Comparison of ENCODE assay signal across 18 cellular contexts in genomic region chr1:222301653-222302052, GRCh38.
A peak's percentile ranks its signal among the peaks of the same experiment; 100 is the strongest.
DNase-seq lines count a peak whose midpoint lies in the region; ATAC-seq, FAIRE-seq and TF ChIP-seq lines count a peak whose summit lies in the region.
"Had no signal": no experiment of that assay in that cellular context is flagged by ENCODE, and none has a peak within 500 bp of the region (broad histone marks: within the 10 kb centered on the region; RNA-seq: fewer than 3 reads in every experiment).

No MANE protein-coding gene starts in this region.

- peak overlapping the region; percentile 99; the same call in 1 of the 2 replicates for H3K4ac ChIP-seq in IMR-90 (ENCODE audit: low read depth, low read length)

- H3K27ac Mint-ChIP-seq in astrocyte (ENCODE audit: unreplicated experiment): peak overlapping the region; percentile 88
- H3K27ac Mint-ChIP-seq: CD4-positive, alpha-beta T cell had no signal

- peak overlapping the region; percentile 98; the same call in 1 of the 2 replicates for H3K23ac ChIP-seq in IMR-90 (ENCODE audit: low read depth, low read length)

- H2AFZ ChIP-seq in IMR-90 (replicated peaks; ENCODE audit: low read length, poor library complexity) (no peak overlapping the region), astrocyte (ENCODE audit: low read depth, low read length) (no peak overlapping the region), smooth muscle cell (ENCODE audit: low read depth) (no peak overlapping the region)
- H2AFZ ChIP-seq: GM23248 had no signal

- no peak overlapping the region for H3K4me3 ChIP-seq in IMR-90 (ENCODE audit: insufficient read depth, low read depth, low read length)
- no peak overlapping the region for H3K4me3 ChIP-seq in astrocyte (ENCODE audit: insufficient read depth, low read depth, low read length)
- no peak overlapping the region for H3K4me3 ChIP-seq in smooth muscle cell
- H3K4me3 ChIP-seq: A549, GM12878, GM23248, HAP-1 had no signal

- peaks cover 4% of the 10 kb centered on the region for H3K9me3 Mint-ChIP-seq in astrocyte (ENCODE audit: unreplicated experiment)

- ATAC-seq in IMR-90 (ENCODE audit: low read depth): peak; percentile 99
- ATAC-seq in HG03521 (IDR thresholded peaks at IDR 0.05; ENCODE audit: unreplicated experiment): no peak
- ATAC-seq: A549, GM12878 had no signal

- H3K4me1 ChIP-seq in IMR-90 (ENCODE audit: control insufficient read depth, insufficient read depth, low read length): peaks cover 2% of the 10 kb centered on the region
- H3K4me1 ChIP-seq in astrocyte (ENCODE audit: insufficient read depth, low read length): no peaks in the 10 kb centered on the region
- peaks cover 5% of the 10 kb centered on the region for H3K4me1 ChIP-seq in smooth muscle cell (ENCODE audit: low read depth)
- H3K4me1 ChIP-seq: A549, Caco-2, HAP-1 had no signal

- H3K79me1 ChIP-seq in IMR-90 (ENCODE audit: low read depth in 1 of 2, low read length in 2 of 2): no peaks in the 10 kb centered on the region

- CTCF ChIA-PET in IMR-90 (lab: Yijun Ruan, JAX): no interaction called here

- H3K9me3 ChIP-seq in IMR-90 (ENCODE audit: control insufficient read depth, insufficient read depth, low read length) (no peaks in the 10 kb centered on the region), astrocyte (ENCODE audit: insufficient read depth, low read depth, low read length) (no peaks in the 10 kb centered on the region), smooth muscle cell (replicated peaks; ENCODE audit: low read depth) (no peaks in the 10 kb centered on the region)
- H3K9me3 ChIP-seq: A549, Caco-2, HAP-1 had no signal

- H3K9ac ChIP-seq in IMR-90 (ENCODE audit: low read depth, low read length) (no peak overlapping the region), astrocyte (ENCODE audit: low read length) (no peak overlapping the region), smooth muscle cell (ENCODE audit: low read depth) (no peak overlapping the region)
- H3K9ac ChIP-seq: GM23248, KMS-11 had no signal

- H2BK120ac ChIP-seq in IMR-90 (ENCODE audit: low read depth, low read length): peak overlapping the region; percentile 99

- peak overlapping the region; percentile 92 for H2AK5ac ChIP-seq in IMR-90 (ENCODE audit: low read depth, low read length)

- H2BK5ac ChIP-seq in IMR-90 (ENCODE audit: low read depth, low read length, poor library complexity, severe bottlenecking): peak overlapping the region; percentile 67

- in situ Hi-C loops in IMR-90 (cut with MboI; ENCODE audit: low sequenced_read_pairs): no loop called here

- FAIRE-seq in astrocyte (lab: Jason Lieb, UNC): no peak
- FAIRE-seq: A549, D721Med, GM12878 had no signal

- dilution Hi-C loops in IMR-90 (cut with HindIII; ENCODE audit: low sequenced_read_pairs, unreplicated experiment): no loop called here

- no peak overlapping the region for H2AK9ac ChIP-seq in IMR-90 (replicated peaks; ENCODE audit: low read depth, low read length, poor library complexity)

- TF ChIP-seq RAD21 in IMR-90 (IDR thresholded peaks at IDR 0.05; ENCODE audit: low read length): no peak

- H4K20me1 ChIP-seq in IMR-90 (ENCODE audit: insufficient read depth, low read length) (no peaks in the 10 kb centered on the region), astrocyte (ENCODE audit: insufficient read depth, low read length) (no peaks in the 10 kb centered on the region), smooth muscle cell (ENCODE audit: low read depth) (no peaks in the 10 kb centered on the region)

- H3K79me2 ChIP-seq in astrocyte (ENCODE audit: insufficient read depth, low read length) (no peaks in the 10 kb centered on the region), smooth muscle cell (ENCODE audit: low read depth) (no peaks in the 10 kb centered on the region)

- POLR2A ChIA-PET in IMR-90 (lab: Charles Lee; ENCODE audit: unreplicated experiment): no interaction called here

- peak overlapping the region; percentile 98 for H3K14ac ChIP-seq in IMR-90 (replicated peaks; ENCODE audit: low read depth, low read length)

- H2BK15ac ChIP-seq in IMR-90 (ENCODE audit: low read depth, low read length): peak overlapping the region; percentile 99; the same call in 2 of the 3 replicates

- H3K36me3 Mint-ChIP-seq in astrocyte (ENCODE audit: low read depth, unreplicated experiment): no peaks in the 10 kb centered on the region

- H3K18ac ChIP-seq in IMR-90 (ENCODE audit: low read depth, low read length): peak overlapping the region; percentile 99; the same call in 1 of the 2 replicates

- no CpG with 5 or more reads among the region's 2 CpGs for WGBS in IMR-90 (ENCODE audit: extremely low coverage in 2 of 2, insufficient read length in 1 of 2), 2 experiments
- 9% methylated on average over 2 of the region's 2 CpGs for WGBS in smooth muscle cell (ENCODE audit: low lambda C conversion rate)

- H3K56ac ChIP-seq in IMR-90 (ENCODE audit: extremely low read depth, insufficient read depth, low read length): peak overlapping the region; percentile 66

- H2BK20ac ChIP-seq in IMR-90 (ENCODE audit: low read depth, low read length): peak overlapping the region; percentile 100

- H3K27me3 Mint-ChIP-seq in astrocyte (ENCODE audit: low read depth, unreplicated experiment): no peaks in the 10 kb centered on the region
- H3K27me3 Mint-ChIP-seq: CD4-positive, alpha-beta T cell had no signal

- H3K36me3 ChIP-seq in IMR-90 (ENCODE audit: control insufficient read depth, insufficient read depth, low read length) (no peaks in the 10 kb centered on the region), astrocyte (ENCODE audit: insufficient read depth, low read length) (no peaks in the 10 kb centered on the region), smooth muscle cell (ENCODE audit: low read depth) (no peaks in the 10 kb centered on the region)
- H3K36me3 ChIP-seq: HAP-1 had no signal

- peak overlapping the region; percentile 93 for H4K91ac ChIP-seq in IMR-90 (ENCODE audit: insufficient read depth, low read depth, low read length)

- H3K27me3 ChIP-seq in IMR-90 (ENCODE audit: control insufficient read depth, insufficient read depth, low read length): no peaks in the 10 kb centered on the region
- peaks cover 3% of the 10 kb centered on the region for H3K27me3 ChIP-seq in astrocyte (ENCODE audit: insufficient read depth, low read length)
- H3K27me3 ChIP-seq in smooth muscle cell (ENCODE audit: low read depth): no peaks in the 10 kb centered on the region

- H3K9me1 ChIP-seq in IMR-90 (ENCODE audit: insufficient read depth, low read length): peaks cover 3% of the 10 kb centered on the region; the same call in 1 of the 2 replicates

- TF ChIP-seq POLR2A in IMR-90 (IDR thresholded peaks at IDR 0.05; ENCODE audit: low read depth, low read length): no peak

- H3K4me2 ChIP-seq in IMR-90 (ENCODE audit: low read depth, low read length) (peak overlapping the region; percentile 71), astrocyte (ENCODE audit: low read length) (no peak overlapping the region), smooth muscle cell (peak overlapping the region; percentile 21)
- H3K4me2 ChIP-seq: A549, KMS-11 had no signal

- BruUV-seq in IMR-90 (replicated peaks; lab: Mats Ljungman, UMichigan): no TSS peak

- H4K5ac ChIP-seq in IMR-90 (ENCODE audit: low read depth, low read length): peak overlapping the region; percentile 96; the same call in 1 of the 2 replicates

- H3K27ac ChIP-seq in IMR-90 (ENCODE audit: insufficient read depth, low read length) (peak overlapping the region; percentile 41; the same call in 1 of the 2 replicates), astrocyte (ENCODE audit: low read depth, low read length) (no peak overlapping the region), smooth muscle cell (ENCODE audit: low read depth) (no peak overlapping the region)
- H3K27ac ChIP-seq: A549, C4-2B, GM23248, KMS-11 had no signal

- no peaks in the 10 kb centered on the region for H3F3A ChIP-seq in smooth muscle cell (ENCODE audit: low read depth)

- H3K4me1 Mint-ChIP-seq in astrocyte (ENCODE audit: low read depth, unreplicated experiment): peaks cover 9% of the 10 kb centered on the region

- intact Hi-C loops in IMR-90 (cut with micrococcal nuclease): no loop called here

- TF ChIP-seq CTCF in IMR-90 (conservative IDR thresholded peaks at IDR 0.05; ENCODE audit: low read depth, low read length) (no peak), astrocyte (IDR thresholded peaks at IDR 0.05; ENCODE audit: insufficient read depth, low read depth, low read length) (no peak), smooth muscle cell (IDR thresholded peaks at IDR 0.05; ENCODE audit: borderline replicate concordance, insufficient read depth, poor library complexity, severe bottlenecking) (no peak)

- peak; percentile 22 for DNase-seq in ELR (ENCODE audit: low read depth)
- peak; percentile 56 for DNase-seq in IMR-90
- no peak for DNase-seq in astrocyte (ENCODE audit: low read depth)
- DNase-seq in smooth muscle cell (lab: John Stamatoyannopoulos, UW; ENCODE audit: unreplicated experiment): no peak
- DNase-seq in NK-92 treated with Interleukin-12 subunit alpha and Interleukin-12 subunit beta, amount 100 ng/mL, for 24 hours (lab: John Stamatoyannopoulos, UW): no peak
- no peak for DNase-seq in cerebellum (ENCODE audit: low spot score)
- no peak for DNase-seq in activated T-cell treated with anti-CD3 and anti-CD28 coated beads, Interleukin-2, amount 50 U/mL, for 48 hours
- DNase-seq: AML-193; Caco-2; CD4-positive, alpha-beta T cell; GM23248 had no signal

- no peak overlapping the region for H3K4me3 Mint-ChIP-seq in astrocyte (ENCODE audit: unreplicated experiment)
- H3K4me3 Mint-ChIP-seq: CD4-positive, alpha-beta T cell had no signal

- peak overlapping the region; percentile 50 to 91; a peak in 3 of 4 replicates for H4K8ac ChIP-seq in IMR-90 (ENCODE audit: low read depth in 2 of 2, low read length in 2 of 2)

TF ChIP-seq in IMR-90, 13 proteins besides CTCF, POLR2A, EP300 and RAD21:
- TF ChIP-seq CHD1 (IDR thresholded peaks at IDR 0.05; ENCODE audit: low read depth, low read length) (no peak), MAZ (IDR thresholded peaks at IDR 0.05; ENCODE audit: borderline replicate concordance, low read depth, low read length) (peak; percentile 62; the same call in 1 of the 2 replicates)

Comparison
In these comparisons a context has a peak if more than half of its experiments do, and no peak if none do; other contexts are left out.
1. DNase-seq: peak in ELR (single experiment) and IMR-90 (single experiment); none in astrocyte (single experiment), smooth muscle cell (single experiment), NK-92 treated with Interleukin-12 subunit alpha and Interleukin-12 subunit beta, amount 100 ng/mL, for 24 hours (single experiment), cerebellum (single experiment) and activated T-cell treated with anti-CD3 and anti-CD28 coated beads, Interleukin-2, amount 50 U/mL, for 48 hours (0 of 2).